16 cellular contexts compared by ENCODE assay signal in genomic region chr13:46129124-46129523, GRCh38. TPM values are rescaled to one million over a fixed set of nuclear protein-coding genes. Genes with fewer than 3 reads are reported as not detected.
"Had no signal": no experiment of that assay in that cellular context is flagged by ENCODE, and none has a peak within 500 bp of the region (broad histone marks: within the 10 kb centered on the region; RNA-seq: fewer than 3 reads in every experiment).

No MANE protein-coding gene starts in this region.

- H3K4me3 ChIP-seq: transverse colon had no signal

- H3K27ac ChIP-seq: brain microvascular endothelial cell, parathyroid adenoma, transverse colon had no signal

- H3K9me3 ChIP-seq: transverse colon had no signal

- ATAC-seq: activated T-cell treated with anti-CD3 and anti-CD28 coated beads, Interleukin-2, amount 50 U/mL, for 4 hours; left ventricle myocardium superior; SK-N-SH treated with all-trans-retinoic acid at 6 μM for 48 hours had no signal

- H3K36me3 ChIP-seq: brain microvascular endothelial cell, transverse colon had no signal

- DNase-seq: activated CD4-positive, alpha-beta T cell treated with anti-CD3 and anti-CD28 coated beads for 4 hours; activated CD8-positive, alpha-beta memory T cell treated with anti-CD3 and anti-CD28 coated beads for 24 hours; activated naive CD4-positive, alpha-beta T cell treated with Interleukin-2 at 50 U/mL for 16 hours; activated T-cell treated with anti-CD3 and anti-CD28 coated beads, Interleukin-2, amount 50 U/mL, for 4 hours; brain microvascular endothelial cell; erythroblast; left ventricle myocardium superior; mesendoderm; Right ventricle myocardium superior; small intestine; substantia nigra; transverse colon had no signal

- H3K9me3 Mint-ChIP-seq: activated T-cell treated with anti-CD3 and anti-CD28 coated beads, Interleukin-2, amount 50 U/mL, for 4 hours had no signal

- H3K4me3 Mint-ChIP-seq: activated T-cell treated with anti-CD3 and anti-CD28 coated beads, Interleukin-2, amount 50 U/mL, for 4 hours had no signal

- H3K27me3 ChIP-seq: transverse colon had no signal

RNA-seq across cellular contexts. Expression of gene CPB2, which starts 24.3 kb away (rescaled TPM):
- total RNA-seq: kidney epithelial cell; left ventricle myocardium superior; Right ventricle myocardium superior; T-helper 2 cell treated with Interferon-gamma antibody and Interleukin-4, amounts not matched to agents 100 ng/mL and 5 ng/mL, for 36 hours; transverse colon had no signal
- polyA plus RNA-seq: small intestine had no signal
